In the genomic region with DNA sequence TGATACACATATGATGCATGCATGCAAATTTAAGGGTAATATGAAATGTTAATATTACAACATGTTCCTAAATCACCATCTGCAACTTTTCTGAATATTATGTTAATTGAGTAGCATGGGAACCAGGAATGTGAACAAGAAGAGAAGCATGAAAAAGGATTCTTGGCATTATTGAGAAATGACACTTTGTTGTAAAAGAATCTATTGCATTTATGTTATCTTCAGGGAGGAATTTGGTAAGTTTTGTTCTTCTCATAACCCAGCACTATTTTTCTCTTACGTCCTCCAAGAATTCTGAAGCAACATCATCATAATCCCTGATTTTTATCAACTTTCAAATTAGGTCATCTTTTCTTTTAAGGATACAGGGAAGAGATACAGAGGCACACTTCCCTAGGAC, we compare ENCODE assay signal across 21 cellular contexts.
A peak's percentile ranks its signal among the peaks of the same experiment; 100 is the strongest.
DNase-seq lines count a peak whose midpoint lies in the region; ATAC-seq, FAIRE-seq and TF ChIP-seq lines count a peak whose summit lies in the region.
"Had no signal": no experiment of that assay in that cellular context is flagged by ENCODE, and none has a peak within 500 bp of the region (broad histone marks: within the 10 kb centered on the region; RNA-seq: fewer than 3 reads in every experiment).

No MANE protein-coding gene starts in this region.

- DNase-seq in SK-N-SH: no peak
- no peak for DNase-seq in K562 (ENCODE audit: extremely low read depth in 1 of 4, low spot score in 3 of 4)
- peak; percentile 3 for DNase-seq in fibroblast of villous mesenchyme (ENCODE audit: low read depth)
- no peak for DNase-seq in stimulated activated CD8-positive, alpha-beta memory T cell treated with anti-CD3 and anti-CD28 coated beads, Interleukin-4, amount 100 ng/mL, for 48 hours
- no peak for DNase-seq in foreskin fibroblast
- no peak for DNase-seq in NCI-H2029 treated with DMSO at 0.1 percent for 48 hours (lab: John Stamatoyannopoulos, UW)
- DNase-seq in DMS79 treated with DMSO at 0.1 percent for 48 hours (lab: John Stamatoyannopoulos, UW): no peak
- DNase-seq: CD4-positive, alpha-beta memory T cell; DMS153; KBM-7; NCI-H1694 treated with DMSO at 0.1 percent for 48 hours; NCI-H2107; NCI-H2227 treated with DMSO at 0.1 percent for 48 hours; NCI-H510A treated with DMSO at 0.1 percent for 48 hours; NCI-H774; OCI-M1; Right ventricle myocardium superior had no signal

- no peaks in the 10 kb centered on the region for H4K20me1 ChIP-seq in SK-N-SH (ENCODE audit: insufficient read depth)
- no peaks in the 10 kb centered on the region for H4K20me1 ChIP-seq in K562 (replicated peaks; ENCODE audit: control insufficient read depth, insufficient read depth, low read length)
- H4K20me1 ChIP-seq: BLaER1 had no signal

- no peak for ATAC-seq in SK-N-SH treated with all-trans-retinoic acid at 6 μM for 48 hours
- ATAC-seq in K562: no peak

- FAIRE-seq in K562 (lab: Jason Lieb, UNC): peak; percentile 15
- FAIRE-seq: H1 had no signal

- in situ Hi-C loops in K562 (cut with MboI): no loop called here

- H3K36me3 ChIP-seq in SK-N-SH (replicated peaks in 1 of 2; ENCODE audit: control insufficient read depth in 1 of 2, insufficient read depth in 2 of 2, low read length in 1 of 2) (no peaks in the 10 kb centered on the region), K562 (ENCODE audit: control insufficient read depth, insufficient read depth, low read length) (no peaks in the 10 kb centered on the region)
- H3K36me3 ChIP-seq: BLaER1 had no signal

- intact Hi-C loops in K562 (cut with micrococcal nuclease): no loop called here

- H3F3A ChIP-seq in SK-N-SH (replicated peaks; ENCODE audit: insufficient read depth): no peaks in the 10 kb centered on the region

- TF ChIP-seq EP300 in SK-N-SH (IDR thresholded peaks at IDR 0.05; ENCODE audit: borderline replicate concordance in 1 of 2, low read depth in 1 of 2, low read length in 1 of 2): no peak
- TF ChIP-seq EP300 in K562 (IDR thresholded peaks at IDR 0.05; ENCODE audit: low read length): no peak

- H3K4me3 ChIP-seq in SK-N-SH (ENCODE audit: low read depth in 2 of 2, low read length in 1 of 2) (no peak overlapping the region), K562 (no peak overlapping the region), fibroblast of villous mesenchyme (ENCODE audit: low read depth, low read length) (no peak overlapping the region), foreskin fibroblast (ENCODE audit: low read depth in 1 of 2, low read length in 2 of 2) (no peak overlapping the region)
- H3K4me3 ChIP-seq: BLaER1 had no signal

- H3K79me2 ChIP-seq in SK-N-SH (ENCODE audit: insufficient read depth) (no peaks in the 10 kb centered on the region), K562 (ENCODE audit: control insufficient read depth, insufficient read depth, low read length) (no peaks in the 10 kb centered on the region)

- no peak overlapping the region for H3K4me2 ChIP-seq in SK-N-SH
- no peak overlapping the region for H3K4me2 ChIP-seq in K562 (ENCODE audit: insufficient read depth, low read length)
- H3K4me2 ChIP-seq: BLaER1 had no signal

- H3K27me3 ChIP-seq in SK-N-SH (ENCODE audit: insufficient read depth) (no peaks in the 10 kb centered on the region), K562 (ENCODE audit: control insufficient read depth in 2 of 2, insufficient read depth in 2 of 2, low read length in 2 of 2) (no peaks in the 10 kb centered on the region; a peak in 1 of 5 replicates)
- H3K27me3 ChIP-seq: BLaER1 had no signal

- no peaks in the 10 kb centered on the region for H3K9me1 ChIP-seq in K562 (ENCODE audit: control insufficient read depth, insufficient read depth, low read length)

- WGBS in SK-N-SH (ENCODE audit: low lambda C conversion rate): 19% methylated on average over 1 of the region's 1 CpG
- WGBS in K562 (ENCODE audit: insufficient coverage, low coverage, missing lambda C conversion rate): 4% methylated on average over 1 of the region's 1 CpG

- CTCF ChIA-PET in SK-N-SH (lab: Yijun Ruan, JAX): no interaction called here
- CTCF ChIA-PET in K562 (lab: Yijun Ruan, JAX; ENCODE audit: low intra/inter-chr PET ratio): no interaction called here

- no peaks in the 10 kb centered on the region for H3K9me2 ChIP-seq in SK-N-SH

- H3K9ac ChIP-seq in SK-N-SH (no peak overlapping the region), K562 (ENCODE audit: insufficient read depth in 1 of 2, low read depth in 2 of 2, low read length in 2 of 2) (no peak overlapping the region)
- H3K9ac ChIP-seq: BLaER1 had no signal

- POLR2A ChIA-PET in SK-N-SH (lab: Yijun Ruan, JAX): no interaction called here
- POLR2A ChIA-PET in K562 (lab: Yijun Ruan, JAX): no interaction called here

- BruUV-seq in K562 (replicated peaks; lab: Mats Ljungman, UMichigan): no TSS peak

- no peak for TF ChIP-seq RAD21 in SK-N-SH (IDR thresholded peaks at IDR 0.05; ENCODE audit: low read length)
- no peak for TF ChIP-seq RAD21 in K562 (CRISPR knock-in tag; conservative IDR thresholded peaks at IDR 0.05 in 1 of 2, IDR thresholded peaks at IDR 0.05 in 1 of 2)

- no peaks in the 10 kb centered on the region for H3K4me1 ChIP-seq in SK-N-SH (ENCODE audit: control insufficient read depth in 1 of 2, insufficient read depth in 2 of 2, low read depth in 1 of 2, low read length in 1 of 2)
- H3K4me1 ChIP-seq in K562 (replicated peaks in 1 of 2; ENCODE audit: control insufficient read depth in 2 of 2, insufficient read depth in 2 of 2, low read length in 2 of 2): no peaks in the 10 kb centered on the region
- H3K4me1 ChIP-seq: BLaER1 had no signal

- H3K27ac ChIP-seq in SK-N-SH (ENCODE audit: low read depth in 2 of 2, low read length in 1 of 2): no peak overlapping the region
- H3K27ac ChIP-seq in K562 (ENCODE audit: extremely low read depth, low read depth, low read length): no peak overlapping the region
- H3K27ac ChIP-seq: 22Rv1, BLaER1 had no signal

- TF ChIP-seq CTCF in SK-N-SH (IDR thresholded peaks at IDR 0.05) (no peak), K562 (IDR thresholded peaks at IDR 0.05 in 2 of 3, conservative IDR thresholded peaks at IDR 0.05 in 1 of 3; ENCODE audit: insufficient read depth in 2 of 3, low read depth in 1 of 3, low read length in 3 of 3) (no peak), fibroblast of villous mesenchyme (IDR thresholded peaks at IDR 0.05; ENCODE audit: insufficient read depth, low read depth, low read length) (no peak), foreskin fibroblast (IDR thresholded peaks at IDR 0.05; ENCODE audit: low read depth, low read length) (no peak)

- H3K9me3 ChIP-seq in SK-N-SH (no peaks in the 10 kb centered on the region), K562 (replicated peaks; ENCODE audit: control insufficient read depth, insufficient read depth, low read depth, low read length) (no peaks in the 10 kb centered on the region)
- H3K9me3 ChIP-seq: BLaER1 had no signal

- TF ChIP-seq POLR2A in K562 (conservative IDR thresholded peaks at IDR 0.05): no peak

- H2AFZ ChIP-seq in SK-N-SH (ENCODE audit: low read depth) (no peak overlapping the region), K562 (ENCODE audit: low read depth, low read length) (no peak overlapping the region)

TF ChIP-seq in SK-N-SH treated with all-trans-retinoic acid at 6 μM for 48 hours, 23 proteins besides CTCF, POLR2A, EP300 and RAD21 (continues in another document):
- TF ChIP-seq CSDC2 (CRISPR knock-in tag; IDR thresholded peaks at IDR 0.05) (no peak), OSR1 (CRISPR knock-in tag; IDR thresholded peaks at IDR 0.05) (no peak), ISL1 (CRISPR knock-in tag; IDR thresholded peaks at IDR 0.05) (peak; percentile 44), ZC3H10 (CRISPR knock-in tag; IDR thresholded peaks at IDR 0.05) (no peak), ARNTL (CRISPR knock-in tag; IDR thresholded peaks at IDR 0.05; ENCODE audit: borderline replicate concordance, low read depth) (no peak)

TF ChIP-seq in SK-N-SH, 30 proteins besides CTCF, POLR2A, EP300 and RAD21 (continues in another document):
- no peak for TF ChIP-seq PBX3 (IDR thresholded peaks at IDR 0.05)
- no peak for TF ChIP-seq IRF3 (IDR thresholded peaks at IDR 0.05; ENCODE audit: low read depth, low read length)

TF ChIP-seq in K562, 482 proteins besides CTCF, POLR2A, EP300 and RAD21 (continues in another document):
- TF ChIP-seq CCNT2 (IDR thresholded peaks at IDR 0.05; ENCODE audit: borderline replicate concordance, extremely low read depth, insufficient read length, low read depth, low read length) (no peak), ELF1 (tag; IDR thresholded peaks at IDR 0.05) (no peak)
